9 cellular contexts compared by ENCODE assay signal in genomic region chr11:11789735-11790369, GRCh38. TPM values are rescaled to one million over a fixed set of nuclear protein-coding genes. Genes with fewer than 3 reads are reported as not detected.
DNase-seq lines count a peak whose midpoint lies in the region; ATAC-seq, FAIRE-seq and TF ChIP-seq lines count a peak whose summit lies in the region.
"Had no signal": no experiment of that assay in that cellular context is flagged by ENCODE, and none has a peak within 500 bp of the region (broad histone marks: within the 10 kb centered on the region; RNA-seq: fewer than 3 reads in every experiment).

No MANE protein-coding gene starts in this region.

- no peaks in the 10 kb centered on the region for H3K36me3 Mint-ChIP-seq in activated naive CD4-positive, alpha-beta T cell treated with anti-CD3 and anti-CD28 coated beads for 36 hours (ENCODE audit: low read depth)
- H3K36me3 Mint-ChIP-seq in activated naive CD4-positive, alpha-beta T cell treated with anti-CD3 and anti-CD28 coated beads, Interleukin-2, amount 50 U/mL, for 72 hours = no peaks in the 10 kb centered on the region
- H3K36me3 Mint-ChIP-seq: naive B cell had no signal

- TF ChIP-seq POLR2A in NB4 (IDR thresholded peaks at IDR 0.05; ENCODE audit: extremely low read depth, insufficient read length) = no peak
- TF ChIP-seq POLR2A in endothelial cell of umbilical vein (IDR thresholded peaks at IDR 0.05; ENCODE audit: low read depth, low read length) = no peak

- H3K9ac ChIP-seq in endothelial cell of umbilical vein (replicated peaks; ENCODE audit: extremely low read depth, insufficient read depth, low read length) = no peak overlapping the region

- H3K4me3 ChIP-seq in NB4 (ENCODE audit: low read depth, low read length) (no peak overlapping the region), endothelial cell of umbilical vein (replicated peaks in 1 of 3; ENCODE audit: insufficient read depth in 1 of 3, low read depth in 1 of 3, low read length in 3 of 3) (no peak overlapping the region)

- no peaks in the 10 kb centered on the region for H3K36me3 ChIP-seq in endothelial cell of umbilical vein (ENCODE audit: control insufficient read depth in 2 of 2, extremely low read depth in 1 of 2, insufficient read depth in 2 of 2, low read length in 2 of 2)

- POLR2A ChIA-PET in endothelial cell of umbilical vein (lab: Charles Lee) = no interaction called here

- no peak overlapping the region for H3K27ac ChIP-seq in endothelial cell of umbilical vein (ENCODE audit: insufficient read depth, low read depth, low read length)

- H2AFZ ChIP-seq in endothelial cell of umbilical vein (ENCODE audit: low read depth, low read length) = no peak overlapping the region

- no peaks in the 10 kb centered on the region for H4K20me1 ChIP-seq in endothelial cell of umbilical vein (replicated peaks; ENCODE audit: control insufficient read depth, extremely low read depth, insufficient read depth, low read length)

- peak; percentile 27 for DNase-seq in activated naive CD4-positive, alpha-beta T cell treated with anti-CD3 and anti-CD28 coated beads for 36 hours
- DNase-seq in activated naive CD4-positive, alpha-beta T cell treated with anti-CD3 and anti-CD28 coated beads, Interleukin-2, amount 50 U/mL, for 72 hours (ENCODE audit: low spot score in 2 of 2) = no peak
- DNase-seq in NB4 (ENCODE audit: low read depth) = peak; percentile 30
- peak; percentile 16 for DNase-seq in endothelial cell of umbilical vein (ENCODE audit: low read depth, low spot score)
- peak; percentile 3 for DNase-seq in stromal cell of bone marrow (ENCODE audit: low read depth)
- DNase-seq in T-helper 9 cell = no peak
- DNase-seq in OCI-M2 (lab: John Stamatoyannopoulos, UW; ENCODE audit: unreplicated experiment) = no peak
- DNase-seq in frontal cortex (ENCODE audit: low spot score in 2 of 2) = no peak
- DNase-seq: naive B cell had no signal

- no peak overlapping the region for H3K4me2 ChIP-seq in endothelial cell of umbilical vein (ENCODE audit: insufficient read depth, low read length)

- H3K4me3 Mint-ChIP-seq in activated naive CD4-positive, alpha-beta T cell treated with anti-CD3 and anti-CD28 coated beads for 36 hours = no peak overlapping the region
- H3K4me3 Mint-ChIP-seq: naive B cell had no signal

- H3K9me3 ChIP-seq in endothelial cell of umbilical vein (replicated peaks; ENCODE audit: control insufficient read depth, insufficient read depth, low read length) = no peaks in the 10 kb centered on the region

- TF ChIP-seq CTCF in NB4 (IDR thresholded peaks at IDR 0.05; ENCODE audit: low read depth, low read length) (peak; percentile 74), endothelial cell of umbilical vein (IDR thresholded peaks at IDR 0.05; ENCODE audit: extremely low read depth in 1 of 2, insufficient read depth in 1 of 2, low read depth in 1 of 2, low read length in 2 of 2) (peak; percentile 52)

- peaks cover 2% of the 10 kb centered on the region in 2 experiments for H3K27me3 ChIP-seq in endothelial cell of umbilical vein (ENCODE audit: control insufficient read depth in 2 of 2, insufficient read depth in 2 of 2, low read length in 2 of 2)

- FAIRE-seq in endothelial cell of umbilical vein (lab: Jason Lieb, UNC) (no peak), frontal cortex (lab: Jason Lieb, UNC) (no peak)

- H3K9me1 ChIP-seq in endothelial cell of umbilical vein (replicated peaks; ENCODE audit: control insufficient read depth, extremely low read depth, insufficient read depth, low read length) = no peaks in the 10 kb centered on the region

- no peaks in the 10 kb centered on the region for H3K4me1 ChIP-seq in endothelial cell of umbilical vein (ENCODE audit: control insufficient read depth, extremely low read depth, insufficient read depth, low read length)

- intact Hi-C loops in activated naive CD4-positive, alpha-beta T cell treated with anti-CD3 and anti-CD28 coated beads for 36 hours (cut with micrococcal nuclease) = loop anchor here (1.0 to 10.0 kb wide), 3 partner anchors 254 to 633 kb away; no protein-coding TSS in a partner anchor
- intact Hi-C loops in endothelial cell of umbilical vein (cut with micrococcal nuclease) = loop anchor here (2.0 to 5.0 kb wide), 3 partner anchors 168 to 633 kb away; partner anchors contain the start of gene GALNT18

- H3K4me1 Mint-ChIP-seq in activated naive CD4-positive, alpha-beta T cell treated with anti-CD3 and anti-CD28 coated beads for 36 hours (ENCODE audit: low read depth) = no peaks in the 10 kb centered on the region
- H3K4me1 Mint-ChIP-seq: naive B cell had no signal

- H3K9me3 Mint-ChIP-seq in activated naive CD4-positive, alpha-beta T cell treated with anti-CD3 and anti-CD28 coated beads for 36 hours = no peaks in the 10 kb centered on the region
- H3K9me3 Mint-ChIP-seq in activated naive CD4-positive, alpha-beta T cell treated with anti-CD3 and anti-CD28 coated beads, Interleukin-2, amount 50 U/mL, for 72 hours = no peaks in the 10 kb centered on the region
- H3K9me3 Mint-ChIP-seq: naive B cell had no signal

- no peaks in the 10 kb centered on the region for H3K27me3 Mint-ChIP-seq in activated naive CD4-positive, alpha-beta T cell treated with anti-CD3 and anti-CD28 coated beads for 36 hours (ENCODE audit: low read depth)

- H3K27ac Mint-ChIP-seq in activated naive CD4-positive, alpha-beta T cell treated with anti-CD3 and anti-CD28 coated beads for 36 hours = no peak overlapping the region
- no peak overlapping the region for H3K27ac Mint-ChIP-seq in activated naive CD4-positive, alpha-beta T cell treated with anti-CD3 and anti-CD28 coated beads, Interleukin-2, amount 50 U/mL, for 72 hours
- H3K27ac Mint-ChIP-seq: naive B cell had no signal

- BruUV-seq in endothelial cell of umbilical vein (replicated peaks; lab: Mats Ljungman, UMichigan) = no TSS peak

- ATAC-seq in activated naive CD4-positive, alpha-beta T cell treated with anti-CD3 and anti-CD28 coated beads, Interleukin-2, amount 50 U/mL, for 72 hours = no peak

- CTCF ChIA-PET in activated naive CD4-positive, alpha-beta T cell treated with anti-CD3 and anti-CD28 coated beads for 36 hours (lab: Charles Lee) = no interaction called here
- CTCF ChIA-PET in endothelial cell of umbilical vein (lab: Charles Lee) = no interaction called here

- dilution Hi-C loops in endothelial cell of umbilical vein (cut with MboI; ENCODE audit: extremely low pct_ligation_motif_present, low sequenced_read_pairs) = no loop called here

- H3K79me2 ChIP-seq in endothelial cell of umbilical vein (ENCODE audit: control insufficient read depth, insufficient read depth, low read length) = no peaks in the 10 kb centered on the region

TF ChIP-seq in endothelial cell of umbilical vein, 7 proteins besides CTCF, POLR2A, EP300 and RAD21:
- TF ChIP-seq GATA2 (IDR thresholded peaks at IDR 0.05; ENCODE audit: insufficient read depth, insufficient read length, low read depth, low read length) = no peak
- no peak for TF ChIP-seq MAX (IDR thresholded peaks at IDR 0.05; ENCODE audit: insufficient read depth, insufficient read length)
- TF ChIP-seq MYC (IDR thresholded peaks at IDR 0.05; ENCODE audit: low read depth, low read length) = no peak
- TF ChIP-seq POLR2AphosphoS5 (IDR thresholded peaks at IDR 0.05; ENCODE audit: insufficient read depth, low read depth, low read length) = no peak
- no peak for TF ChIP-seq FOS (IDR thresholded peaks at IDR 0.05; ENCODE audit: borderline replicate concordance, insufficient read depth, low read length)
- TF ChIP-seq JUN (IDR thresholded peaks at IDR 0.05; ENCODE audit: borderline replicate concordance, insufficient read depth, insufficient read length, low read depth) = no peak
- TF ChIP-seq EZH2 (IDR thresholded peaks at IDR 0.05; ENCODE audit: borderline replicate concordance, low read depth, low read length, severe bottlenecking) = no peak
TF ChIP-seq in endothelial cell of umbilical vein: peak in this region for 0.

RNA-seq across cellular contexts. Expression of gene USP47, which starts 51.9 kb away (rescaled TPM):
- total RNA-seq in activated naive CD4-positive, alpha-beta T cell treated with anti-CD3 and anti-CD28 coated beads for 36 hours = 10 to 100 TPM; 52.4 to 56.0 TPM
- 10 to 100 TPM; 39.7 to 51.4 TPM for total RNA-seq in activated naive CD4-positive, alpha-beta T cell treated with anti-CD3 and anti-CD28 coated beads, Interleukin-2, amount 50 U/mL, for 72 hours
- 38.0 and 41.5 TPM in 2 replicates for total RNA-seq in endothelial cell of umbilical vein
- 5.2 and 7.8 TPM in 2 replicates for polyA plus RNA-seq in endothelial cell of umbilical vein
- 10.5 and 11.2 TPM in 2 replicates for polyA plus RNA-seq in endothelial cell of umbilical vein (2011; cell fraction: cytosol; rRNA removed)
- polyA plus RNA-seq in endothelial cell of umbilical vein (2011; cell fraction: nucleus; rRNA removed) = 43.5 and 47.1 TPM in 2 replicates
- polyA plus RNA-seq in endothelial cell of umbilical vein (2012) = 31.4 and 38.9 TPM in 2 replicates
- 29.7 and 31.1 TPM in 2 replicates for polyA minus RNA-seq in endothelial cell of umbilical vein
- polyA minus RNA-seq in endothelial cell of umbilical vein (2011; cell fraction: cytosol; rRNA and poly(A)+ RNA removed) = 21.7 TPM
- polyA minus RNA-seq in endothelial cell of umbilical vein (2011; cell fraction: nucleus; rRNA and poly(A)+ RNA removed) = 90.8 and 92.6 TPM in 2 replicates
- total RNA-seq in frontal cortex = 149 TPM

Comparison
In these comparisons a context has a peak if more than half of its experiments do, and no peak if none do; other contexts are left out.
1. DNase-seq: peak in activated naive CD4-positive, alpha-beta T cell treated with anti-CD3 and anti-CD28 coated beads for 36 hours (single experiment), NB4 (single experiment), endothelial cell of umbilical vein (single experiment) and stromal cell of bone marrow (single experiment); none in activated naive CD4-positive, alpha-beta T cell treated with anti-CD3 and anti-CD28 coated beads, Interleukin-2, amount 50 U/mL, for 72 hours (0 of 2), T-helper 9 cell (single experiment), OCI-M2 (single experiment) and frontal cortex (0 of 2).